Comparison of ENCODE assay signal across 1 cellular context in the genomic region with DNA sequence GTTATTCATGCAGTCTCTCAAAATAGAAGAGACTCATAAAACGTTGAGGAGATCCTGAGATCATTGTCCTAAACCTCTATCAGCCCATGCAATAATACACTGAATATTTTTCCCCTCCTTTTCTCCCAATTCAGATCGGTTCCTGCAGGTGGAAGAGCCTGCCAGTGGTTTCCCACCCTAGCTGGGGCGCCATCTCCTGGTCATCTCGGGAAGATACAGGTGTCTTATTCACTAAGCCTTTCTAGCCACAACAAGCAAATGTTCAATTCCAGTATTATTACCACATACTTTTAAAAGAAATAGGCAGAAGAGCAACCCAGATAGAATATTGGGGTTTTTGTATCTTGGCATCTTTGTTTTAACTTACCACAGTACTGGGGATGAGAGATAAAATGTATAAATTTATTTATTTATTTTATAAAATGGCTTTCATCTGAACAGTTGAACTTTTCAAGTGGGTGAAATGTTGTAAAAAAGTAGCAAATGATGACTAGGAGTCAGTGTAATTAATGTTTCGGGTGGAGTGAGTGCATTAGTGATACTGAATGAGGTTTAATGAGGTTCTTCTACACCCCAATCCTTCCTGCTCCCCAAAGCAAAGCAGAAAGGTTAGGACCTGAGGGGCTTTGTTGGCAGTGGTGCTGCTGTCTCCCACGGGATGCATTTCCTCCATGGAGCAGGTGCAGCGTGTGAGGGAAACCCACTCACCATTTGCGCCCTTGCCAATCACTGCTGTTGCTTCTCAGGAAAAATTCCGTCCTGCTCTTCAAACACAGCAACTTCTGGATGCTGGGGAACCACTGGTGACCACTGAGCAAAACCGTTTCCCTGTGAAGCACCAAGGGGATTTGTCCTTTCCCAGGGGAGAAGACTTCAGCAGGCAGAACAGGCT.
TF ChIP-seq lines count a peak whose summit lies in the region.

No MANE protein-coding gene starts in this region.

TF ChIP-seq in HCT116, 20 proteins besides CTCF, POLR2A, EP300 and RAD21 (continued from another document):
- TF ChIP-seq REST (IDR thresholded peaks at IDR 0.05; ENCODE audit: low read depth) (no peak), SRF (IDR thresholded peaks at IDR 0.05; ENCODE audit: low read depth) (no peak), CBX3 (IDR thresholded peaks at IDR 0.05; ENCODE audit: low read depth) (no peak), EGR1 (IDR thresholded peaks at IDR 0.05; ENCODE audit: low read depth) (no peak), ZNF274 (IDR thresholded peaks at IDR 0.05; ENCODE audit: low read depth, low read length) (no peak), SIN3A (IDR thresholded peaks at IDR 0.05; ENCODE audit: low read depth) (no peak)
- TF ChIP-seq, protein P1, sequence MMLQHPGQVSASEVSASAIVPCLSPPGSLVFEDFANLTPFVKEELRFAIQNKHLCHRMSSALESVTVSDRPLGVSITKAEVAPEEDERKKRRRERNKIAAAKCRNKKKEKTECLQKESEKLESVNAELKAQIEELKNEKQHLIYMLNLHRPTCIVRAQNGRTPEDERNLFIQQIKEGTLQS (IDR thresholded peaks at IDR 0.05) = no peak
